1 cellular context compared by ENCODE assay signal in genomic region chr9:89318123-89319014, GRCh38.
TF ChIP-seq lines count a peak whose summit lies in the region.

A gene with protein sequence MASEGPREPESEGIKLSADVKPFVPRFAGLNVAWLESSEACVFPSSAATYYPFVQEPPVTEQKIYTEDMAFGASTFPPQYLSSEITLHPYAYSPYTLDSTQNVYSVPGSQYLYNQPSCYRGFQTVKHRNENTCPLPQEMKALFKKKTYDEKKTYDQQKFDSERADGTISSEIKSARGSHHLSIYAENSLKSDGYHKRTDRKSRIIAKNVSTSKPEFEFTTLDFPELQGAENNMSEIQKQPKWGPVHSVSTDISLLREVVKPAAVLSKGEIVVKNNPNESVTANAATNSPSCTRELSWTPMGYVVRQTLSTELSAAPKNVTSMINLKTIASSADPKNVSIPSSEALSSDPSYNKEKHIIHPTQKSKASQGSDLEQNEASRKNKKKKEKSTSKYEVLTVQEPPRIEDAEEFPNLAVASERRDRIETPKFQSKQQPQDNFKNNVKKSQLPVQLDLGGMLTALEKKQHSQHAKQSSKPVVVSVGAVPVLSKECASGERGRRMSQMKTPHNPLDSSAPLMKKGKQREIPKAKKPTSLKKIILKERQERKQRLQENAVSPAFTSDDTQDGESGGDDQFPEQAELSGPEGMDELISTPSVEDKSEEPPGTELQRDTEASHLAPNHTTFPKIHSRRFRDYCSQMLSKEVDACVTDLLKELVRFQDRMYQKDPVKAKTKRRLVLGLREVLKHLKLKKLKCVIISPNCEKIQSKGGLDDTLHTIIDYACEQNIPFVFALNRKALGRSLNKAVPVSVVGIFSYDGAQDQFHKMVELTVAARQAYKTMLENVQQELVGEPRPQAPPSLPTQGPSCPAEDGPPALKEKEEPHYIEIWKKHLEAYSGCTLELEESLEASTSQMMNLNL (plus strand): TSS chr9:89318500. CDS start chr9:89318577, 77 bp downstream.

TF ChIP-seq in HepG2, 621 proteins besides CTCF, POLR2A, EP300 and RAD21 (continued from another document and continues in another):
- TF ChIP-seq, protein P1, sequence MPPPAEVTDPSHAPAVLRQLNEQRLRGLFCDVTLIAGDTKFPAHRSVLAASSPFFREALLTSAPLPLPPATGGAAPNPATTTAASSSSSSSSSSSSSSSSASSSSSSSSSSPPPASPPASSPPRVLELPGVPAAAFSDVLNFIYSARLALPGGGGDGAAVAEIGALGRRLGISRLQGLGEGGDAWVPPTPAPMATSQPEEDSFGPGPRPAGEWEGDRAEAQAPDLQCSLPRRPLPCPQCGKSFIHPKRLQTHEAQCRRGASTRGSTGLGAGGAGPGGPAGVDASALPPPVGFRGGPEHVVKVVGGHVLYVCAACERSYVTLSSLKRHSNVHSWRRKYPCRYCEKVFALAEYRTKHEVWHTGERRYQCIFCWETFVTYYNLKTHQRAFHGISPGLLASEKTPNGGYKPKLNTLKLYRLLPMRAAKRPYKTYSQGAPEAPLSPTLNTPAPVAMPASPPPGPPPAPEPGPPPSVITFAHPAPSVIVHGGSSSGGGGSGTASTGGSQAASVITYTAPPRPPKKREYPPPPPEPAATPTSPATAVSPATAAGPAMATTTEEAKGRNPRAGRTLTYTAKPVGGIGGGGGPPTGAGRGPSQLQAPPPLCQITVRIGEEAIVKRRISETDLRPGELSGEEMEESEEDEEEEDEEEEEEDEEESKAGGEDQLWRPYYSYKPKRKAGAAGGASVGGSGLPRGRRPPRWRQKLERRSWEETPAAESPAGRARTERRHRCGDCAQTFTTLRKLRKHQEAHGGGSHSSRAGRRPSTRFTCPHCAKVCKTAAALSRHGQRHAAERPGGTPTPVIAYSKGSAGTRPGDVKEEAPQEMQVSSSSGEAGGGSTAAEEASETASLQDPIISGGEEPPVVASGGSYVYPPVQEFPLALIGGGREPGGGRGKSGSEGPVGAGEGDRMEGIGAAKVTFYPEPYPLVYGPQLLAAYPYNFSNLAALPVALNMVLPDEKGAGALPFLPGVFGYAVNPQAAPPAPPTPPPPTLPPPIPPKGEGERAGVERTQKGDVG (CRISPR knock-in tag; IDR thresholded peaks at IDR 0.05; ENCODE audit: borderline replicate concordance): peak; percentile 62; the same call in 1 of the 2 replicates
- no peak for TF ChIP-seq CREBL2 (CRISPR knock-in tag; IDR thresholded peaks at IDR 0.05; ENCODE audit: borderline replicate concordance)
- TF ChIP-seq MIXL1 (CRISPR knock-in tag; IDR thresholded peaks at IDR 0.05): peak; percentile 22; the same call in 1 of the 2 replicates
- TF ChIP-seq, protein P2, sequence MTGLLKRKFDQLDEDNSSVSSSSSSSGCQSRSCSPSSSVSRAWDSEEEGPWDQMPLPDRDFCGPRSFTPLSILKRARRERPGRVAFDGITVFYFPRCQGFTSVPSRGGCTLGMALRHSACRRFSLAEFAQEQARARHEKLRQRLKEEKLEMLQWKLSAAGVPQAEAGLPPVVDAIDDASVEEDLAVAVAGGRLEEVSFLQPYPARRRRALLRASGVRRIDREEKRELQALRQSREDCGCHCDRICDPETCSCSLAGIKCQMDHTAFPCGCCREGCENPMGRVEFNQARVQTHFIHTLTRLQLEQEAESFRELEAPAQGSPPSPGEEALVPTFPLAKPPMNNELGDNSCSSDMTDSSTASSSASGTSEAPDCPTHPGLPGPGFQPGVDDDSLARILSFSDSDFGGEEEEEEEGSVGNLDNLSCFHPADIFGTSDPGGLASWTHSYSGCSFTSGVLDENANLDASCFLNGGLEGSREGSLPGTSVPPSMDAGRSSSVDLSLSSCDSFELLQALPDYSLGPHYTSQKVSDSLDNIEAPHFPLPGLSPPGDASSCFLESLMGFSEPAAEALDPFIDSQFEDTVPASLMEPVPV (CRISPR knock-in tag; IDR thresholded peaks at IDR 0.05): peak; percentile 49; the same call in 1 of the 2 replicates
- peak; percentile 86 for TF ChIP-seq RNF2 (conservative IDR thresholded peaks at IDR 0.05; ENCODE audit: low read depth)
- TF ChIP-seq GMEB2 (CRISPR knock-in tag; IDR thresholded peaks at IDR 0.05; ENCODE audit: low read depth): peak; percentile 77
- peak; percentile 97; the same call in 1 of the 2 replicates for TF ChIP-seq ZNF235 (CRISPR knock-in tag; IDR thresholded peaks at IDR 0.05; ENCODE audit: borderline replicate concordance)
- TF ChIP-seq, protein P3, sequence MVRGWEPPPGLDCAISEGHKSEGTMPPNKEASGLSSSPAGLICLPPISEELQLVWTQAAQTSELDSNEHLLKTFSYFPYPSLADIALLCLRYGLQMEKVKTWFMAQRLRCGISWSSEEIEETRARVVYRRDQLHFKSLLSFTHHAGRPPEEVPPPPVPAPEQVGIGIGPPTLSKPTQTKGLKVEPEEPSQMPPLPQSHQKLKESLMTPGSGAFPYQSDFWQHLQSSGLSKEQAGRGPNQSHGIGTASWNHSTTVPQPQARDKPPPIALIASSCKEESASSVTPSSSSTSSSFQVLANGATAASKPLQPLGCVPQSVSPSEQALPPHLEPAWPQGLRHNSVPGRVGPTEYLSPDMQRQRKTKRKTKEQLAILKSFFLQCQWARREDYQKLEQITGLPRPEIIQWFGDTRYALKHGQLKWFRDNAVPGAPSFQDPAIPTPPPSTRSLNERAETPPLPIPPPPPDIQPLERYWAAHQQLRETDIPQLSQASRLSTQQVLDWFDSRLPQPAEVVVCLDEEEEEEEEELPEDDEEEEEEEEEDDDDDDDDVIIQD (CRISPR knock-in tag; IDR thresholded peaks at IDR 0.05; ENCODE audit: low read depth): no peak
- TF ChIP-seq TBX2 (CRISPR knock-in tag; IDR thresholded peaks at IDR 0.05; ENCODE audit: borderline replicate concordance): peak; percentile 96
- TF ChIP-seq GLI4 (CRISPR knock-in tag; IDR thresholded peaks at IDR 0.05; ENCODE audit: borderline replicate concordance): no peak
- TF ChIP-seq ZNF570 (CRISPR knock-in tag; IDR thresholded peaks at IDR 0.05; ENCODE audit: borderline replicate concordance): no peak
- TF ChIP-seq GZF1 (CRISPR knock-in tag; IDR thresholded peaks at IDR 0.05): peak; percentile 82
- peak; percentile 83; the same call in 1 of the 2 replicates for TF ChIP-seq ZNF747 (CRISPR knock-in tag; IDR thresholded peaks at IDR 0.05; ENCODE audit: borderline replicate concordance)
- no peak for TF ChIP-seq KDM1A (CRISPR knock-in tag; IDR thresholded peaks at IDR 0.05)
- TF ChIP-seq, protein P4, sequence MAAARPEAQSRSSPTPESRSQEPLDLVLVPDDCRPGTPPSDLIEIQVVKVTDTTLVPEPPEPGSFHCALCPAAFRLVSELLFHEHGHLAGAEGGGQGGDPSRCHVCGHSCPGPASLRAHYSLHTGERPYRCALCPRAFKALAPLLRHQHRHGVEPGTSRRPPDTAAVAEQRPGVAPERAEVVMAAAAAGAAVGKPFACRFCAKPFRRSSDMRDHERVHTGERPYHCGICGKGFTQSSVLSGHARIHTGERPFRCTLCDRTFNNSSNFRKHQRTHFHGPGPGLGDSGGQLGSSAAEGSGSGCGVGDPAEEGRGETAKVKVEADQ (CRISPR knock-in tag; IDR thresholded peaks at IDR 0.05; ENCODE audit: borderline replicate concordance): 0 out of 2 replicates have a peak, but pooled peaks have one; percentile 53
- TF ChIP-seq, protein P5, sequence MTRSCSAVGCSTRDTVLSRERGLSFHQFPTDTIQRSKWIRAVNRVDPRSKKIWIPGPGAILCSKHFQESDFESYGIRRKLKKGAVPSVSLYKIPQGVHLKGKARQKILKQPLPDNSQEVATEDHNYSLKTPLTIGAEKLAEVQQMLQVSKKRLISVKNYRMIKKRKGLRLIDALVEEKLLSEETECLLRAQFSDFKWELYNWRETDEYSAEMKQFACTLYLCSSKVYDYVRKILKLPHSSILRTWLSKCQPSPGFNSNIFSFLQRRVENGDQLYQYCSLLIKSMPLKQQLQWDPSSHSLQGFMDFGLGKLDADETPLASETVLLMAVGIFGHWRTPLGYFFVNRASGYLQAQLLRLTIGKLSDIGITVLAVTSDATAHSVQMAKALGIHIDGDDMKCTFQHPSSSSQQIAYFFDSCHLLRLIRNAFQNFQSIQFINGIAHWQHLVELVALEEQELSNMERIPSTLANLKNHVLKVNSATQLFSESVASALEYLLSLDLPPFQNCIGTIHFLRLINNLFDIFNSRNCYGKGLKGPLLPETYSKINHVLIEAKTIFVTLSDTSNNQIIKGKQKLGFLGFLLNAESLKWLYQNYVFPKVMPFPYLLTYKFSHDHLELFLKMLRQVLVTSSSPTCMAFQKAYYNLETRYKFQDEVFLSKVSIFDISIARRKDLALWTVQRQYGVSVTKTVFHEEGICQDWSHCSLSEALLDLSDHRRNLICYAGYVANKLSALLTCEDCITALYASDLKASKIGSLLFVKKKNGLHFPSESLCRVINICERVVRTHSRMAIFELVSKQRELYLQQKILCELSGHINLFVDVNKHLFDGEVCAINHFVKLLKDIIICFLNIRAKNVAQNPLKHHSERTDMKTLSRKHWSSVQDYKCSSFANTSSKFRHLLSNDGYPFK (CRISPR knock-in tag; IDR thresholded peaks at IDR 0.05; ENCODE audit: borderline replicate concordance): peak; percentile 91
- TF ChIP-seq CC2D1A (CRISPR knock-in tag; IDR thresholded peaks at IDR 0.05): 0 out of 2 replicates have a peak, but pooled peaks have one; percentile 65
- peak; percentile 92 for TF ChIP-seq GFI1 (CRISPR knock-in tag; IDR thresholded peaks at IDR 0.05; ENCODE audit: borderline replicate concordance)
- no peak for TF ChIP-seq IRX3 (CRISPR knock-in tag; IDR thresholded peaks at IDR 0.05; ENCODE audit: borderline replicate concordance, low read depth)
- TF ChIP-seq MED1 (CRISPR knock-in tag; IDR thresholded peaks at IDR 0.05): peak; percentile 88
- no peak; the same call in none of the 2 replicates for TF ChIP-seq ZNF264 (CRISPR knock-in tag; IDR thresholded peaks at IDR 0.05)
- peak; percentile 70 for TF ChIP-seq MEIS1 (CRISPR knock-in tag; IDR thresholded peaks at IDR 0.05; ENCODE audit: borderline replicate concordance)
- TF ChIP-seq ZNF746 (CRISPR knock-in tag; IDR thresholded peaks at IDR 0.05): peak; percentile 21; the same call in 1 of the 2 replicates
- 0 out of 2 replicates have a peak, but pooled peaks have one; percentile 40 for TF ChIP-seq ZFP1 (CRISPR knock-in tag; IDR thresholded peaks at IDR 0.05)
- peak; percentile 95 for TF ChIP-seq ERF (CRISPR knock-in tag; IDR thresholded peaks at IDR 0.05)
- peak; percentile 74 for TF ChIP-seq ZNF337 (CRISPR knock-in tag; IDR thresholded peaks at IDR 0.05; ENCODE audit: borderline replicate concordance, low read depth)
- no peak for TF ChIP-seq FOXA1 (IDR thresholded peaks at IDR 0.05)
- TF ChIP-seq FOXA1 (CRISPR knock-in tag; IDR thresholded peaks at IDR 0.05): no peak
- peak; percentile 88 for TF ChIP-seq ZNF280B (CRISPR knock-in tag; IDR thresholded peaks at IDR 0.05; ENCODE audit: borderline replicate concordance)
- no peak for TF ChIP-seq ZNF713 (CRISPR knock-in tag; IDR thresholded peaks at IDR 0.05)
- peak; percentile 54 for TF ChIP-seq U2AF1 (optimal IDR thresholded peaks at IDR 0.05; ENCODE audit: low read depth, low read length)
- peak; percentile 91; the same call in 1 of the 2 replicates for TF ChIP-seq REXO4 (CRISPR knock-in tag; IDR thresholded peaks at IDR 0.05; ENCODE audit: borderline replicate concordance)
- TF ChIP-seq PRMT3 (CRISPR knock-in tag; IDR thresholded peaks at IDR 0.05; ENCODE audit: borderline replicate concordance, low read depth): 0 out of 2 replicates have a peak, but pooled peaks have one; percentile 55
- peak; percentile 77; the same call in 1 of the 2 replicates for TF ChIP-seq ZC3H13 (CRISPR knock-in tag; IDR thresholded peaks at IDR 0.05)
- no peak for TF ChIP-seq ZNF484 (CRISPR knock-in tag; IDR thresholded peaks at IDR 0.05; ENCODE audit: borderline replicate concordance, low read depth)
- peak; percentile 60 for TF ChIP-seq KDM3A (CRISPR knock-in tag; IDR thresholded peaks at IDR 0.05; ENCODE audit: low read depth)
- peak; percentile 95 for TF ChIP-seq ZMYM4 (CRISPR knock-in tag; IDR thresholded peaks at IDR 0.05)
- TF ChIP-seq DMTF1 (CRISPR knock-in tag; IDR thresholded peaks at IDR 0.05): no peak
